ENCODE assay signal across 1 cellular context in the genomic region with DNA sequence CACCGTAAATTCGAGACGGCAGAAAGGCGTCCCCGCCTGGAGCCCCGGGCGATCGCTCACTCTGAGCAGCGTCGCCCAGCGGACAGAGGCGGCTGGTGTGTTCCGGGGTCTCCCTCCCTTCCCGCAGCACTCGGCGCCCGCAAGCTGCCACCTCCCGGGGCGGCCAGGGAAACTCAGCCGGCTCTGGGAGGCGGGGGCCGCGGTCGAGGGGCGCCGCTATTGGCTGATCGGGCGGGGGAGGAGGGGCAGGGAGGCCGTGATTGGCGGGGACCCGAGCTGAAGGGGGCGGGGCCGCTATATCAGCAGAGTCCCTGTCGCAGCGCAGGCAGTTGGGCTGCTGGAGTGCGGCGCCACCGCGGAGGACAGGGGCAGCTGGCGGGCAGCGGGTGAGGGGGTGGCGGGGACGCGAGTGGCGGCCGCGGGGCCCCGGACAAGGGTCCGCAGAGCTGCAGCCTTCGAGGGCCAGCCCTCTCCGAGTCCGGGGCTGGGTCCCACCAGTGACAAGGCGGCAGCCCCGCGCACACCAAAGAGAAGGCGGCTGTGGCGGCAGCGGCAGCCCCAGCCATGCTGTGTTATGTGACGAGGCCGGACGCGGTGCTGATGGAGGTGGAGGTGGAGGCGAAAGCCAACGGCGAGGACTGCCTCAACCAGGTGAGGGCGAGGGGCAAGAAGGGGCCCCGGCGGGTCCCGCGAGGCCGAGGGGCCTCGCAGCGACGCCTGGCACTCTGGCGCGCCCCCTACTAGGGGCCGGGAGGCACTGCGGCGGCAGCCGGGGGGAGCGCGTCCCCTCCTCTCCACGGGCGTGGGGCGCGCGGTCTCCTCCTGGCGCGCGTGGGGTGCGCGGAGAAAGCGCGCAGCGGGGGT.
A peak's percentile ranks its signal among the peaks of the same experiment; 100 is the strongest.
TF ChIP-seq lines count a peak whose summit lies in the region.

A gene (plus strand): TSS at position 328 of the 864 bp plus-strand sequence. CDS start 237 bp downstream, at position 565.

TF ChIP-seq in H1, 55 proteins besides CTCF, POLR2A, EP300 and RAD21:
- peak; percentile 20; the same call in 1 of the 2 replicates for TF ChIP-seq EGR1 (IDR thresholded peaks at IDR 0.05; ENCODE audit: borderline replicate concordance, low read depth, low read length)
- peak; percentile 50 for TF ChIP-seq ASH2L (IDR thresholded peaks at IDR 0.05; ENCODE audit: low read length)
- peak; percentile 23 for TF ChIP-seq NANOG (IDR thresholded peaks at IDR 0.05; ENCODE audit: insufficient read depth, low read depth, low read length, poor library complexity, severe bottlenecking)
- TF ChIP-seq BACH1 (IDR thresholded peaks at IDR 0.05; ENCODE audit: low read length) = peak; percentile 72
- peak; percentile 97 for TF ChIP-seq PHF8 (conservative IDR thresholded peaks at IDR 0.05; ENCODE audit: low read depth, low read length)
- TF ChIP-seq SIN3A (conservative IDR thresholded peaks at IDR 0.05 in 1 of 2, IDR thresholded peaks at IDR 0.05 in 1 of 2; ENCODE audit: low read depth in 1 of 2, low read length in 2 of 2) = peak in 1 of 2 experiments; percentile 61; a peak in 2 of 4 replicates
- TF ChIP-seq TBP (IDR thresholded peaks at IDR 0.05; ENCODE audit: low read depth, low read length) = peak; percentile 97
- TF ChIP-seq TAF1 (IDR thresholded peaks at IDR 0.05; ENCODE audit: low read depth, low read length) = peak; percentile 98
- TF ChIP-seq SP1 (IDR thresholded peaks at IDR 0.05; ENCODE audit: low read depth, low read length) = peak; percentile 74
- 0 out of 2 replicates have a peak, but pooled peaks have one; percentile 7 for TF ChIP-seq CREB1 (IDR thresholded peaks at IDR 0.05)
- TF ChIP-seq, protein P1, sequence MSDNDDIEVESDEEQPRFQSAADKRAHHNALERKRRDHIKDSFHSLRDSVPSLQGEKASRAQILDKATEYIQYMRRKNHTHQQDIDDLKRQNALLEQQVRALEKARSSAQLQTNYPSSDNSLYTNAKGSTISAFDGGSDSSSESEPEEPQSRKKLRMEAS (IDR thresholded peaks at IDR 0.05) = 0 out of 2 replicates have a peak, but pooled peaks have one; percentile 26
- no peak for TF ChIP-seq SP2 (IDR thresholded peaks at IDR 0.05; ENCODE audit: low read length)
- peak; percentile 55 for TF ChIP-seq KDM4A (IDR thresholded peaks at IDR 0.05; ENCODE audit: low read depth, low read length, severe bottlenecking)
- TF ChIP-seq CTBP2 (IDR thresholded peaks at IDR 0.05; ENCODE audit: borderline replicate concordance, insufficient read depth, insufficient read length, low read length) = no peak
- peak; percentile 98 for TF ChIP-seq TAF7 (optimal IDR thresholded peaks at IDR 0.05; ENCODE audit: borderline replicate concordance, low read depth, low read length)
- peak; percentile 68; the same call in 1 of the 2 replicates for TF ChIP-seq GTF2F1 (IDR thresholded peaks at IDR 0.05; ENCODE audit: borderline replicate concordance, low read depth, low read length)
- peak; percentile 98 for TF ChIP-seq POLR2AphosphoS5 (IDR thresholded peaks at IDR 0.05; ENCODE audit: low read depth, low read length)
- TF ChIP-seq CHD2 (IDR thresholded peaks at IDR 0.05; ENCODE audit: low read length) = peak; percentile 70; the same call in 1 of the 2 replicates
- no peak for TF ChIP-seq JUND (IDR thresholded peaks at IDR 0.05; ENCODE audit: low read length)
- TF ChIP-seq ZNF274 (IDR thresholded peaks at IDR 0.05; ENCODE audit: borderline replicate concordance, extremely low read depth, low read length) = no peak
